ENCODE assay signal across 8 cellular contexts in the genomic region with DNA sequence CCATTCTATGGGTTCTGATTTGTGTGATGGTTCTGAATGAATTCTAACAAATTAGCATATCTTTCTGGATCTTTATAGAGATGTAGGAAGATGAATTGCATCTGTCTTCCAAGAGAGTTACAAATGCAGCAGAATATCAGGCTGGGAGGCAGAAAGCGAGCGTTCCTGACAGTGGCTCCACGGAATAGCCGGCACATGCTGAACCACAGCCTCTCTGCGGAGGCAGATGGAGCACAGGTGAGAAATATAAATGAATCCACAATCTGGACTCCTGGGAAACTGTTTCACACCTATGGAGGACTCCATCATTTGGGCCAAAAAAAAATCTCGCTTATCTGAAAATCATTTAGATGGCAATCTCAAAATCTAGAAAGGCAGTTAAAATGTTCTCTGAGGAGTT.
"Had no signal": no experiment of that assay in that cellular context is flagged by ENCODE, and none has a peak within 500 bp of the region (broad histone marks: within the 10 kb centered on the region; RNA-seq: fewer than 3 reads in every experiment).

No MANE protein-coding gene starts in this region.

- H3K9me3 Mint-ChIP-seq: HFFc6, IgD-negative memory B cell had no signal

- H3K36me3 Mint-ChIP-seq: IgD-negative memory B cell had no signal

- H3K4me3 Mint-ChIP-seq: HFFc6, IgD-negative memory B cell had no signal

- H3K27ac ChIP-seq: HL-60 had no signal

- H3K9me3 ChIP-seq: HAP-1 had no signal

- H3K27ac Mint-ChIP-seq: HFFc6, IgD-negative memory B cell had no signal

- DNase-seq: GOT3, H7, HFFc6 had no signal

- H3K4me3 ChIP-seq: HAP-1 had no signal

- H3K4me1 Mint-ChIP-seq: IgD-negative memory B cell had no signal

- ATAC-seq: HCT116, HepG2 had no signal

- H3K4me1 ChIP-seq: HAP-1 had no signal

- H3K36me3 ChIP-seq: HAP-1 had no signal
